In the genomic region with DNA sequence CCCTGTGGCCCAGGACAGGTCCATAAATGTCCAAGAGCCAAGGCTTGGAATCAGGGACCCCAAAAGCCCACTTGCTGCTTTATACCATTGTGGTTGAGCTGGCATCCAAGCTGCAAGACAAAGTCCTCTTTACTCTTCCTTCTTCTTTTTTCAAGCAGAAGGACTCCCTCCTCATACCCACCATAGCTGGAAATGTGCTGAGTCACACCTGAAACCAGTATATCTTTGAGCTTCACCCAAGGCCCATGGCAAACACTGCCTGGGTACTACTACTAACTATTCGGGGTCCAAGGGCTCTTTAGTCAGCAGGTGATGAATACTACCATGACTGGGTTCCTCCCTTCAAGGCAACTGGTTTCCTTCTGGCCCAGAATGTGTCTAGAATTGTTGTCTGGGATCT, we compare ENCODE assay signal across 22 cellular contexts. TPM values are rescaled to one million over a fixed set of nuclear protein-coding genes. Genes with fewer than 3 reads are reported as not detected.
"Had no signal": no experiment of that assay in that cellular context is flagged by ENCODE, and none has a peak within 500 bp of the region (broad histone marks: within the 10 kb centered on the region; RNA-seq: fewer than 3 reads in every experiment).

No MANE protein-coding gene starts in this region.

- H3K36me3 ChIP-seq: lower lobe of right lung, transverse colon, uterus had no signal

- H3K27me3 ChIP-seq: transverse colon, uterus had no signal

- H2AFZ ChIP-seq: parathyroid adenoma had no signal

- H3K4me1 Mint-ChIP-seq: activated naive CD8-positive, alpha-beta T cell treated with anti-CD3 and anti-CD28 coated beads, Interleukin-2, amount 10 ng/mL, durations not matched to agents 7 days and 5 days; naive B cell; stimulated activated memory B cell treated with anti-CD40 and anti-IgM and Interleukin-4, amounts not matched to agents 10 μg/mL and 1 μg/mL and 100 μg/mL, for 72 hours had no signal

- DNase-seq: activated CD4-positive, alpha-beta memory T cell treated with anti-CD3 and anti-CD28 coated beads for 36 hours; activated CD4-positive, alpha-beta T cell treated with anti-CD3 and anti-CD28 coated beads for 48 hours; activated CD4-positive, CD25-positive, alpha-beta regulatory T cell; activated naive CD4-positive, alpha-beta T cell treated with Interleukin-2 at 50 U/mL for 16 hours; activated naive CD8-positive, alpha-beta T cell treated with anti-CD3 and anti-CD28 coated beads, Interleukin-2, amount 10 ng/mL, durations not matched to agents 7 days and 5 days; activated T-cell treated with anti-CD3 and anti-CD28 coated beads, Interleukin-2, amount 50 U/mL, for 48 hours; amniotic stem cell; cortex of kidney; foreskin keratinocyte; kidney; lower lobe of right lung; naive B cell; nucleus accumbens; small intestine; stimulated activated CD4-positive, alpha-beta T cell treated with anti-CD3 and anti-CD28 coated beads, Interleukin-2, amount 100 ng/mL, for 24 hours; transverse colon; uterus had no signal

- H3K4me3 Mint-ChIP-seq: activated CD4-positive, alpha-beta memory T cell treated with anti-CD3 and anti-CD28 coated beads for 36 hours; activated naive CD8-positive, alpha-beta T cell treated with anti-CD3 and anti-CD28 coated beads, Interleukin-2, amount 10 ng/mL, durations not matched to agents 7 days and 5 days; naive B cell; stimulated activated memory B cell treated with anti-CD40 and anti-IgM and Interleukin-4, amounts not matched to agents 10 μg/mL and 1 μg/mL and 100 μg/mL, for 72 hours had no signal

- H3K27ac ChIP-seq: foreskin keratinocyte, lower lobe of right lung, parathyroid adenoma, transverse colon, uterus had no signal

- H3K36me3 Mint-ChIP-seq: activated CD4-positive, alpha-beta memory T cell treated with anti-CD3 and anti-CD28 coated beads for 36 hours; activated naive CD8-positive, alpha-beta T cell treated with anti-CD3 and anti-CD28 coated beads, Interleukin-2, amount 10 ng/mL, durations not matched to agents 7 days and 5 days; naive B cell; stimulated activated memory B cell treated with anti-CD40 and anti-IgM and Interleukin-4, amounts not matched to agents 10 μg/mL and 1 μg/mL and 100 μg/mL, for 72 hours had no signal

- H3K9ac ChIP-seq: parathyroid adenoma had no signal

- H3K27ac Mint-ChIP-seq: activated CD4-positive, alpha-beta memory T cell treated with anti-CD3 and anti-CD28 coated beads for 36 hours; activated naive CD8-positive, alpha-beta T cell treated with anti-CD3 and anti-CD28 coated beads, Interleukin-2, amount 10 ng/mL, durations not matched to agents 7 days and 5 days; naive B cell; stimulated activated memory B cell treated with anti-CD40 and anti-IgM and Interleukin-4, amounts not matched to agents 10 μg/mL and 1 μg/mL and 100 μg/mL, for 72 hours had no signal

- H3K4me3 ChIP-seq: lower lobe of right lung, transverse colon, uterus had no signal

- H3K9me3 ChIP-seq: lower lobe of right lung, transverse colon, uterus had no signal

- H3K9me3 Mint-ChIP-seq: activated CD4-positive, alpha-beta memory T cell treated with anti-CD3 and anti-CD28 coated beads for 36 hours; activated naive CD8-positive, alpha-beta T cell treated with anti-CD3 and anti-CD28 coated beads, Interleukin-2, amount 10 ng/mL, durations not matched to agents 7 days and 5 days had no signal

- ATAC-seq: foreskin keratinocyte; left lobe of liver; lower lobe of right lung; sciatic nerve; stimulated activated memory B cell treated with anti-CD40 and anti-IgM and Interleukin-4, amounts not matched to agents 10 μg/mL and 1 μg/mL and 100 μg/mL, for 72 hours had no signal

- H3K4me1 ChIP-seq: foreskin keratinocyte, lower lobe of right lung, parathyroid adenoma, transverse colon, uterus had no signal

- H3K79me2 ChIP-seq: parathyroid adenoma had no signal

RNA-seq across cellular contexts. Expression of gene NMU, which starts 37.3 kb away (rescaled TPM):
- total RNA-seq: activated naive CD8-positive, alpha-beta T cell treated with anti-CD3 and anti-CD28 coated beads, Interleukin-2, amount 10 ng/mL, durations not matched to agents 7 days and 5 days; mesenteric fat pad; sciatic nerve had no signal
